ENCODE assay signal across 8 cellular contexts in the genomic region with DNA sequence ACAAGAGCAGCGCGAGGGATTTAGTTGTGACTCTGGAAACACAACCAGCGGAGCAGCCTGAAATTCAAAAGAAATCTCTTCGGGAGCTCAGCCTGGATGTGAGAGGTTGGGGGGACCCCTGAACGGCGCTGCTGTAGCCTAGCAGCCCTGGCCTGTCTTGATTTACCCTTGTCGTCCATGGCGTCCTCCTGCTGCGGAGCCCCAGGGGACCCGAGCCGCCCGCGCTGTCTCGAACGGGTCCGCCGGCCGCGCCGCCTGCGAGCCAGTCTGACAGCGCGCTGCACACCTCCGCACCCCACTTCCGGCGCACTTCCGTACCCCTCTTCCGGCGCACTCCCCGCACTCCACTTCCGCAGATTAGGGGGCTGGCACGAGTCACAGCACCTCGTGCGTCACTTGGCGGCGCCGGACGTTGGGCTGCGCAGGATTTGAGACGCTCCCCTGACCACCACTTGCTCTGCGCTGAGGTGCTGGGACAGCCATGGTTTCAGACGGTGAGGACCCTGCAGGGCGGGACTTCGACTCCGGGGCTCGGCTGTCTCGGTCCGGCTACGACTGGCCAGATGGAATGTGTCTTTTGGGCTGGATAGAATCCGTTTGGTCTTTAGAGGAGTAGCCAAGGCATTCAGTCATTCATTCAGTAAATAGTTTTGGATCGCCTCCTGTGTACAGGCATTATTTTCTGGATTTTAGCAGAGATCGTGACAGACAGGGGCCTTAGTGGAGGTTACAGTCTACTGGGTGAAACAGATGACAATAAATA.
DNase-seq lines count a peak whose midpoint lies in the region; ATAC-seq lines count a peak whose summit lies in the region.

TSS of gene EIF2B1 (minus strand) at position 308 of the 763 bp plus-strand sequence. CDS start at position 179, 129 bp downstream.
TSS of gene GTF2H3 (plus strand) at position 451 of the 763 bp plus-strand sequence. CDS start at position 482, 31 bp downstream.

- peak; percentile 96 for ATAC-seq in GM19023 (IDR thresholded peaks at IDR 0.05; ENCODE audit: unreplicated experiment)
- peak; percentile 96 for ATAC-seq in HG03280 (IDR thresholded peaks at IDR 0.05; ENCODE audit: unreplicated experiment)

- DNase-seq in AG08396 (ENCODE audit: low spot score): peak; percentile 99
- DNase-seq in NCI-H345 treated with DMSO at 0.1 percent for 48 hours (lab: John Stamatoyannopoulos, UW; ENCODE audit: unreplicated experiment): peak; percentile 90
- DNase-seq in activated CD4-positive, CD25-positive, alpha-beta regulatory T cell (lab: John Stamatoyannopoulos, UW): peak; percentile 88 to 95 (median 92)
- peak; percentile 94 for DNase-seq in central memory CD4-positive, alpha-beta T cell
- DNase-seq in inferior parietal cortex (ENCODE audit: extremely low spot score): peak; percentile 98
- DNase-seq in stimulated activated CD4-positive, alpha-beta T cell treated with anti-CD3 and anti-CD28 coated beads, Interleukin-12 subunit alpha, Interleukin-12 subunit beta, amount 100 ng/mL, for 24 hours (ENCODE audit: low read depth in 2 of 2): peak; percentile 95 to 96

Comparison
In these comparisons a context has a peak if more than half of its experiments do, and no peak if none do; other contexts are left out.
1. Peak in every context shown above with its lines: DNase-seq and ATAC-seq.